In the genomic region with DNA sequence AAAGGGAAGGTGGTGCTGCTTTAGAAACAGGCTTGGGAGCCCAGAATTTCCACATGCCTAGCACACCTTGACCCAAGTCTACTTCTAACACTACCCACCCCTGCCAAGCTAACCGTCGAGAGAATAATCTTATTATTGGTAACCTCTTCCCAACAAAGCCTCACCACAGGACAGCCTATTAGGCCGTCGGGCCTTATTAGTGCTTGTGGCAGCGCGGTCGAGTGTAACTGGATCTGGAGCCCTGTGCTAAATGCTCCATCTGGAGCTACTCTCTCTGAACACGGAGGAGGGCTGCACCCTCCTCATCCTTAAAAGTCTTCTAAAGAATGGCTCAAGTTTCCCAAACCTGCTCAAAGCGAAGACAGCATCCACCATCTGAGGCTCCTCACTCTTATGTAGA, we compare ENCODE assay signal across 18 cellular contexts.
DNase-seq lines count a peak whose midpoint lies in the region; ATAC-seq and TF ChIP-seq lines count a peak whose summit lies in the region.
"Had no signal": no experiment of that assay in that cellular context is flagged by ENCODE, and none has a peak within 500 bp of the region (broad histone marks: within the 10 kb centered on the region; RNA-seq: fewer than 3 reads in every experiment).

No MANE protein-coding gene starts in this region.

- 86% methylated on average over 9 of the region's 9 CpGs for WGBS in suprapubic skin

- no peaks in the 10 kb centered on the region for H3K9me3 ChIP-seq in BE2C
- H3K9me3 ChIP-seq in suprapubic skin, result no peaks in the 10 kb centered on the region
- H3K9me3 ChIP-seq: Caco-2 had no signal

- H3K27ac ChIP-seq in suprapubic skin, result no peak overlapping the region
- H3K27ac ChIP-seq: RWPE1 had no signal

- no peak for TF ChIP-seq CTCF in BE2C (IDR thresholded peaks at IDR 0.05; ENCODE audit: low read depth, low read length)
- TF ChIP-seq CTCF in glutamatergic neuron (IDR thresholded peaks at IDR 0.05; ENCODE audit: partially characterized antibody, unreplicated experiment), result no peak
- TF ChIP-seq CTCF in suprapubic skin (IDR thresholded peaks at IDR 0.05), result no peak

- H3K4me3 ChIP-seq in BE2C (ENCODE audit: low read depth, low read length), result no peak overlapping the region
- no peak overlapping the region for H3K4me3 ChIP-seq in suprapubic skin

- DNase-seq in BE2C, result peak; percentile 28
- peak; percentile 53 for DNase-seq in NCI-H128 (lab: John Stamatoyannopoulos, UW; ENCODE audit: unreplicated experiment)
- peak; percentile 33 for DNase-seq in NCI-H2227 treated with DMSO at 0.1 percent for 48 hours (lab: John Stamatoyannopoulos, UW)
- DNase-seq in glutamatergic neuron, result no peak
- no peak for DNase-seq in suprapubic skin (ENCODE audit: low spot score in 2 of 2)
- DNase-seq in GM03348 (ENCODE audit: low spot score), result no peak
- DNase-seq: Caco-2; CD4-positive, CD25-positive, alpha-beta regulatory T cell; DMS53; HCEC 1CT; IMR-90; Karpas-422; MM.1S; NCI-H1436; NCI-H2029; T-helper 17 cell had no signal

- H3K4me1 Mint-ChIP-seq in glutamatergic neuron (ENCODE audit: low read depth, unreplicated experiment), result peaks cover 25% of the 10 kb centered on the region
- H3K4me1 Mint-ChIP-seq: CD4-positive, CD25-positive, alpha-beta regulatory T cell; T-helper 17 cell had no signal

- TF ChIP-seq POLR2A in suprapubic skin (IDR thresholded peaks at IDR 0.05), result no peak

- H3K4me3 Mint-ChIP-seq in glutamatergic neuron (ENCODE audit: unreplicated experiment), result no peak overlapping the region
- H3K4me3 Mint-ChIP-seq: T-helper 17 cell had no signal

- TF ChIP-seq EP300 in suprapubic skin (IDR thresholded peaks at IDR 0.05), result no peak

- H3K27ac Mint-ChIP-seq in glutamatergic neuron (ENCODE audit: unreplicated experiment), result peak overlapping the region; percentile 62
- H3K27ac Mint-ChIP-seq: CD4-positive, CD25-positive, alpha-beta regulatory T cell; T-helper 17 cell had no signal

- no peaks in the 10 kb centered on the region for H3K9me3 Mint-ChIP-seq in glutamatergic neuron (ENCODE audit: unreplicated experiment)
- H3K9me3 Mint-ChIP-seq: CD4-positive, CD25-positive, alpha-beta regulatory T cell had no signal

- peaks cover 2% of the 10 kb centered on the region for H3K27me3 Mint-ChIP-seq in glutamatergic neuron (ENCODE audit: unreplicated experiment)

- ATAC-seq in GM18907 (IDR thresholded peaks at IDR 0.05; ENCODE audit: unreplicated experiment), result no peak
- ATAC-seq: T-helper 17 cell had no signal

- H3K36me3 Mint-ChIP-seq in glutamatergic neuron (ENCODE audit: unreplicated experiment), result no peaks in the 10 kb centered on the region
- H3K36me3 Mint-ChIP-seq: CD4-positive, CD25-positive, alpha-beta regulatory T cell had no signal

- no peaks in the 10 kb centered on the region for H3K36me3 ChIP-seq in BE2C
- H3K36me3 ChIP-seq in suprapubic skin, result no peaks in the 10 kb centered on the region

- H3K4me1 ChIP-seq in BE2C (peaks cover 9% of the 10 kb centered on the region; the same call in 1 of the 2 replicates), suprapubic skin (peaks cover under 1% of the 10 kb centered on the region)
- H3K4me1 ChIP-seq: Caco-2 had no signal

- H3K27me3 ChIP-seq in BE2C, result no peaks in the 10 kb centered on the region
- H3K27me3 ChIP-seq in suprapubic skin, result no peaks in the 10 kb centered on the region

Comparison
In these comparisons a context has a peak if more than half of its experiments do, and no peak if none do; other contexts are left out.
1. DNase-seq: peak in BE2C (single experiment), NCI-H128 (single experiment) and NCI-H2227 treated with DMSO at 0.1 percent for 48 hours (single experiment); none in glutamatergic neuron (single experiment), suprapubic skin (0 of 2) and GM03348 (single experiment).